ENCODE assay signal across 7 cellular contexts in genomic region chr13:27619093-27619705, GRCh38. TPM values are rescaled to one million over a fixed set of nuclear protein-coding genes. Genes with fewer than 3 reads are reported as not detected.
DNase-seq lines count a peak whose midpoint lies in the region; ATAC-seq lines count a peak whose summit lies in the region.

No MANE protein-coding gene starts in this region.

- no peaks in the 10 kb centered on the region for H3K27me3 Mint-ChIP-seq in activated CD4-positive, alpha-beta memory T cell treated with anti-CD3 and anti-CD28 coated beads, Interleukin-2, amount 10 ng/mL, durations not matched to agents 7 days and 5 days
- H3K27me3 Mint-ChIP-seq in stimulated activated naive CD8-positive, alpha-beta T cell treated with anti-CD3 and anti-CD28 coated beads, Interleukin-15, amount 100 ng/mL, for 72 hours = no peaks in the 10 kb centered on the region

- no peak overlapping the region for H3K27ac Mint-ChIP-seq in activated CD4-positive, alpha-beta memory T cell treated with anti-CD3 and anti-CD28 coated beads, Interleukin-2, amount 10 ng/mL, durations not matched to agents 7 days and 5 days
- H3K27ac Mint-ChIP-seq in stimulated activated naive CD8-positive, alpha-beta T cell treated with anti-CD3 and anti-CD28 coated beads, Interleukin-15, amount 100 ng/mL, for 72 hours = peak overlapping the region in 1 of 2 donors; percentile 83

- CTCF ChIA-PET in activated CD4-positive, alpha-beta memory T cell treated with anti-CD3 and anti-CD28 coated beads, Interleukin-2, amount 10 ng/mL, durations not matched to agents 7 days and 5 days (lab: Charles Lee) = interaction anchor here (1.2 to 3.8 kb wide), 5 partner anchors 20 to 257 kb away, joined by 3 to 15 read pairs (median 5); no protein-coding TSS in a partner anchor

- H3K4me3 ChIP-seq in iPS-11a (ENCODE audit: low read depth, low read length) = peak overlapping the region; percentile 77

- ATAC-seq in stimulated activated naive CD8-positive, alpha-beta T cell treated with anti-CD3 and anti-CD28 coated beads, Interleukin-15, amount 100 ng/mL, for 72 hours = no peak
- no peak for ATAC-seq in HG02798 (IDR thresholded peaks at IDR 0.05; ENCODE audit: poor library complexity, unreplicated experiment)

- DNase-seq in HT-29 (ENCODE audit: low spot score) (peak; percentile 67), NCI-H1417 treated with DMSO at 0.1 percent for 48 hours (lab: John Stamatoyannopoulos, UW) (no peak), NCI-H1694 treated with DMSO at 0.1 percent for 48 hours (lab: John Stamatoyannopoulos, UW) (no peak)
- no peak for DNase-seq in activated CD4-positive, alpha-beta memory T cell treated with anti-CD3 and anti-CD28 coated beads, Interleukin-2, amount 10 ng/mL, durations not matched to agents 7 days and 5 days
- no peak for DNase-seq in stimulated activated naive CD8-positive, alpha-beta T cell treated with anti-CD3 and anti-CD28 coated beads, Interleukin-15, amount 100 ng/mL, for 72 hours

- POLR2A ChIA-PET in activated CD4-positive, alpha-beta memory T cell treated with anti-CD3 and anti-CD28 coated beads, Interleukin-2, amount 10 ng/mL, durations not matched to agents 7 days and 5 days (lab: Charles Lee) = interaction anchor here (1.0 to 4.6 kb wide), 5 partner anchors 20 to 1040 kb away, joined by 3 to 76 read pairs (median 5); partner anchors contain the start of genes GTF3A and MTIF3

- H3K9me3 Mint-ChIP-seq in activated CD4-positive, alpha-beta memory T cell treated with anti-CD3 and anti-CD28 coated beads, Interleukin-2, amount 10 ng/mL, durations not matched to agents 7 days and 5 days = peaks cover 6% of the 10 kb centered on the region
- H3K9me3 Mint-ChIP-seq in stimulated activated naive CD8-positive, alpha-beta T cell treated with anti-CD3 and anti-CD28 coated beads, Interleukin-15, amount 100 ng/mL, for 72 hours = no peaks in the 10 kb centered on the region

- peaks cover 36% of the 10 kb centered on the region for H3K36me3 Mint-ChIP-seq in activated CD4-positive, alpha-beta memory T cell treated with anti-CD3 and anti-CD28 coated beads, Interleukin-2, amount 10 ng/mL, durations not matched to agents 7 days and 5 days (ENCODE audit: low read depth)

- peaks cover 42% of the 10 kb centered on the region for H3K4me1 Mint-ChIP-seq in activated CD4-positive, alpha-beta memory T cell treated with anti-CD3 and anti-CD28 coated beads, Interleukin-2, amount 10 ng/mL, durations not matched to agents 7 days and 5 days
- H3K4me1 Mint-ChIP-seq in stimulated activated naive CD8-positive, alpha-beta T cell treated with anti-CD3 and anti-CD28 coated beads, Interleukin-15, amount 100 ng/mL, for 72 hours = peaks cover 42% of the 10 kb centered on the region

- peak overlapping the region; percentile 94 for H3K4me3 Mint-ChIP-seq in activated CD4-positive, alpha-beta memory T cell treated with anti-CD3 and anti-CD28 coated beads, Interleukin-2, amount 10 ng/mL, durations not matched to agents 7 days and 5 days
- peak overlapping the region; percentile 86 to 89 for H3K4me3 Mint-ChIP-seq in stimulated activated naive CD8-positive, alpha-beta T cell treated with anti-CD3 and anti-CD28 coated beads, Interleukin-15, amount 100 ng/mL, for 72 hours

RNA-seq across cellular contexts. Expression of gene LNX2, which starts 1.1 kb away (rescaled TPM):
- 19.7 and 20.0 TPM in 2 replicates for total RNA-seq in HT-29 (2014; rRNA removed; shearing (Covaris generic))
- 1 to 10 TPM; 8.0 to 8.1 TPM for total RNA-seq in activated CD4-positive, alpha-beta memory T cell treated with anti-CD3 and anti-CD28 coated beads, Interleukin-2, amount 10 ng/mL, durations not matched to agents 7 days and 5 days

RNA-seq across cellular contexts. Expression of gene POLR1D, which starts 2.5 kb away (rescaled TPM):
- 314 and 373 TPM in 2 replicates for total RNA-seq in HT-29 (2014; rRNA removed; shearing (Covaris generic))
- 100 to 1,000 TPM; 125 to 127 TPM for total RNA-seq in activated CD4-positive, alpha-beta memory T cell treated with anti-CD3 and anti-CD28 coated beads, Interleukin-2, amount 10 ng/mL, durations not matched to agents 7 days and 5 days
